ENCODE assay signal across 8 cellular contexts in genomic region chr1:87045757-87046422, GRCh38.
DNase-seq lines count a peak whose midpoint lies in the region; ATAC-seq and TF ChIP-seq lines count a peak whose summit lies in the region.

No MANE protein-coding gene starts in this region.

- H3K4me1 ChIP-seq in right lobe of liver = no peaks in the 10 kb centered on the region

- TF ChIP-seq CTCF in right lobe of liver (IDR thresholded peaks at IDR 0.05) = no peak

- H3K4me3 ChIP-seq in right lobe of liver = no peak overlapping the region

- H3K36me3 ChIP-seq in KOPT-K1 (ENCODE audit: insufficient read depth, low read length) = no peaks in the 10 kb centered on the region; the same call in 1 of the 2 replicates
- no peaks in the 10 kb centered on the region for H3K36me3 ChIP-seq in right lobe of liver

- peaks cover 72% of the 10 kb centered on the region for H3K4me1 Mint-ChIP-seq in activated T-cell treated with anti-CD3 and anti-CD28 coated beads, Interleukin-2, amount 50 U/mL, for 72 hours (ENCODE audit: low read depth)

- peaks cover 9 to 21% of the 10 kb centered on the region in 2 donors for H3K36me3 Mint-ChIP-seq in activated T-cell treated with anti-CD3 and anti-CD28 coated beads, Interleukin-2, amount 50 U/mL, for 72 hours (ENCODE audit: insufficient read depth in 2 of 2)

- 49% methylated on average over 5 of the region's 5 CpGs for WGBS in right lobe of liver (ENCODE audit: insufficient coverage, low coverage, low lambda C conversion rate, missing lambda C conversion rate)

- no peaks in the 10 kb centered on the region for H3K27me3 Mint-ChIP-seq in activated T-cell treated with anti-CD3 and anti-CD28 coated beads, Interleukin-2, amount 50 U/mL, for 72 hours (ENCODE audit: low read depth)

- H3K9me3 ChIP-seq in KOPT-K1 (ENCODE audit: insufficient read depth, low read length, poor library complexity, severe bottlenecking) (peaks cover 17% of the 10 kb centered on the region), right lobe of liver (peaks cover 0 to 5% (median 0%) of the 10 kb centered on the region in 4 donors)

- no peak for TF ChIP-seq POLR2A in right lobe of liver (IDR thresholded peaks at IDR 0.05)

- H3K4me3 Mint-ChIP-seq in activated T-cell treated with anti-CD3 and anti-CD28 coated beads, Interleukin-2, amount 50 U/mL, for 72 hours = peak overlapping the region; percentile 53 to 73

- intact Hi-C loops in right lobe of liver (cut with DNase I) = no loop called here

- no peaks in the 10 kb centered on the region for H3K27me3 ChIP-seq in right lobe of liver

- peak overlapping the region; percentile 55 for H3K27ac ChIP-seq in KOPT-K1 (ENCODE audit: low read depth, low read length, poor library complexity, severe bottlenecking)
- H3K27ac ChIP-seq in right lobe of liver = no peak overlapping the region

- H3K9me3 Mint-ChIP-seq in activated T-cell treated with anti-CD3 and anti-CD28 coated beads, Interleukin-2, amount 50 U/mL, for 72 hours = peaks cover 2 to 6% of the 10 kb centered on the region in 2 donors

- ATAC-seq in GM19395 (IDR thresholded peaks at IDR 0.05; ENCODE audit: unreplicated experiment) = peak; percentile 62
- ATAC-seq in activated T-cell treated with anti-CD3 and anti-CD28 coated beads, Interleukin-2, amount 50 U/mL, for 72 hours (replicated peaks in 1 of 2) = peak; percentile 80 to 84
- no peak for ATAC-seq in right lobe of liver
- ATAC-seq in GM18520 (IDR thresholded peaks at IDR 0.05; ENCODE audit: unreplicated experiment) = no peak

- H3K27ac Mint-ChIP-seq in activated T-cell treated with anti-CD3 and anti-CD28 coated beads, Interleukin-2, amount 50 U/mL, for 72 hours = peak overlapping the region; percentile 36

- DNase-seq in activated T-cell treated with anti-CD3 and anti-CD28 coated beads, Interleukin-2, amount 50 U/mL, for 72 hours = peak; percentile 65 to 77
- DNase-seq in stimulated activated CD4-positive, alpha-beta T cell treated with anti-CD3 and anti-CD28 coated beads, TNF-alpha, amount 100 ng/mL, for 24 hours (ENCODE audit: low read depth in 3 of 3) = peak; percentile 14 to 34 (median 32)
- DNase-seq in right lobe of liver = no peak
- no peak for DNase-seq in COLO829 (ENCODE audit: low spot score)
- DNase-seq in COLO668 (lab: John Stamatoyannopoulos, UW; ENCODE audit: unreplicated experiment) = no peak

Comparison
In these comparisons a context has a peak if more than half of its experiments do, and no peak if none do; other contexts are left out.
1. ATAC-seq: peak in GM19395 (single experiment) and activated T-cell treated with anti-CD3 and anti-CD28 coated beads, Interleukin-2, amount 50 U/mL, for 72 hours (2 of 2); none in right lobe of liver (0 of 4) and GM18520 (single experiment).
2. DNase-seq: peak in activated T-cell treated with anti-CD3 and anti-CD28 coated beads, Interleukin-2, amount 50 U/mL, for 72 hours (2 of 2) and stimulated activated CD4-positive, alpha-beta T cell treated with anti-CD3 and anti-CD28 coated beads, TNF-alpha, amount 100 ng/mL, for 24 hours (3 of 3); none in right lobe of liver (0 of 3), COLO829 (single experiment) and COLO668 (single experiment).